ENCODE assay signal across 15 cellular contexts in the genomic region with DNA sequence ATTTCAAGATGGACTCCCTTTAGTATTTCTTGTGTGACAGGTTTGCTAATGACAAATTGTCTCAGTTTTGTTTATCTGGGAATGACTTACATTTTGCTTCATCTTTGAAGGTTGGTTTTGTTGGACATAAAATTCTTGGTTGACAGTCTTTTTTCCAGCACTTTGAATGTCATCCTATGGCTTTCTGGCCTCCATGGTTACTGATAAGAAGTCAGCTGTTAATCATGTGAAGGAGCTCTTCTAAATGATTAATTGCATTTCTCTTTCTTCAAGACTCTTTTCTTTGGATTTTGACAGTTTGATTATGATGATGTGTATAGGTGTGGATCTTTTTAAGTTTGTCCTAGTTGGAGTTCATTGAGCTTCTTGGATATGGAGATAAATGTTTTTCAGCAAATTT.
"Had no signal": no experiment of that assay in that cellular context is flagged by ENCODE, and none has a peak within 500 bp of the region (broad histone marks: within the 10 kb centered on the region; RNA-seq: fewer than 3 reads in every experiment).

No MANE protein-coding gene starts in this region.

- H3K36me3 ChIP-seq: brain microvascular endothelial cell, spleen had no signal

- H3K27me3 ChIP-seq: brain microvascular endothelial cell, spleen had no signal

- H3K4me1 ChIP-seq: spleen had no signal

- FAIRE-seq: endometrium had no signal

- H3K4me3 ChIP-seq: coronary artery, spleen had no signal

- H3K27ac ChIP-seq: brain microvascular endothelial cell, coronary artery, spleen had no signal

- DNase-seq: activated CD4-positive, alpha-beta memory T cell treated with anti-CD3 and anti-CD28 coated beads, Interleukin-2, amount 10 ng/mL, durations not matched to agents 7 days and 5 days; activated CD4-positive, alpha-beta T cell treated with anti-CD3 and anti-CD28 coated beads for 48 hours; activated CD4-positive, CD25-positive, alpha-beta regulatory T cell; activated naive CD4-positive, alpha-beta T cell treated with Interleukin-2 at 50 U/mL for 16 hours; activated naive CD8-positive, alpha-beta T cell treated with anti-CD3 and anti-CD28 coated beads, Interleukin-2, amount 10 ng/mL, durations not matched to agents 7 days and 5 days; activated T-cell treated with anti-CD3 and anti-CD28 coated beads, Interleukin-2, amount 50 U/mL, for 1 hour; brain microvascular endothelial cell; central memory CD4-positive, alpha-beta T cell; nucleus accumbens; spleen; stimulated activated naive B cell treated with anti-CD40 and anti-IgM and Interleukin-4, amounts not matched to agents 10 μg/mL and 1 μg/mL and 100 μg/mL, for 72 hours; T-helper 1 cell; T-helper 9 cell had no signal
